8 cellular contexts compared by ENCODE assay signal in the genomic region with DNA sequence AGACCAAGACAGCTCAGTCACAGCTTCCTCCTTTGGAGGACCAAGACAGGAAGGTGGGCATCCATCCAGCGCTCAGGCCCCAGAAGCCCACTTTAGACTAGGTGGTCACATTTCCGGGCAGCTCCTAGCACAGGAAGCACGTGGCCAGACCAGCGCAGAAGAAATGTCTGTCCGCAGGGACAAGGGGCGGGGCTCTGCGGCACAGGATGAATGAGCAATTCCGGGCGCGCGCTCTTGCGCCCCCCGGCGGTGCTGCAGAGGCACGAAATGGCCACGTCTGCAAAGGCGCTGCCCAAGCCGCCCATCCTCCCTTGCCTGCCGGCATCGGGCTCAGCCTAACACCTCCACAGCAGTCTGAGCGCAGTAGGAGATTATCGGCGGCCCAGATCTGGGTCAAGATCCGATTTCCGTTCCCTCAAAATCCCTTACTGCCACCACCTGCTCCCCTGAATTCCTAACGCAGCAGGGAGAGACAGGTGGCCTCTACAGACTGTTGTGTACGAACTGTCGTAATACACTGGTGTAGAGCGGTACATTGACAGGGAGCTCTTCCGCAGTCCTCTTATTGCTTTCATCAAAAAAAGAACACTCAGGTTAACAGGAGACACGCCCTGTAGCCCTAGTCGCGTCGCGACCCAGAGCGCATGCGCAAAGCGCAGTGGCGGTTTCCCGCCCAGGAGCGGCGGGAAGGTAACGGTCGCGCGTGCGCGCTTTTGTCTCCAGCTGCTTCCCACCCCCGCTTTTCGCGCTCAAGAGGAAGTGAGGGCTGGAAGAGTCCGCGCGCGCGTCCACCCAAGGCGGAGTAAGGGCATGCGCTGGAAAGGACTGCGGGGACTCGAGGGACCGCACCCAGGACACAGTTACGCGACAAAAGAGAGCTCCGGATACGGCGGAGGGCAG. TPM values are rescaled to one million over a fixed set of nuclear protein-coding genes. Genes with fewer than 3 reads are reported as not detected.
DNase-seq lines count a peak whose midpoint lies in the region; ATAC-seq and TF ChIP-seq lines count a peak whose summit lies in the region.

No MANE protein-coding gene starts in this region.

- peaks cover 12% of the 10 kb centered on the region for H3K36me3 ChIP-seq in CD8-positive, alpha-beta T cell (ENCODE audit: insufficient read depth, low read length)
- H3K36me3 ChIP-seq in duodenal mucosa (ENCODE audit: control insufficient read depth in 1 of 2, insufficient read depth in 2 of 2, low read length in 2 of 2) (peaks cover 17 to 24% of the 10 kb centered on the region in 2 donors), lower lobe of right lung (peaks cover 35% of the 10 kb centered on the region)

- H3K27me3 ChIP-seq in CD8-positive, alpha-beta T cell (ENCODE audit: insufficient read depth, low read length), result no peaks in the 10 kb centered on the region
- no peaks in the 10 kb centered on the region for H3K27me3 ChIP-seq in duodenal mucosa (ENCODE audit: control insufficient read depth in 1 of 2, insufficient read depth in 2 of 2, low read length in 2 of 2)
- no peaks in the 10 kb centered on the region for H3K27me3 ChIP-seq in lower lobe of right lung (ENCODE audit: low read depth)

- H3K27me3 Mint-ChIP-seq in CD8-positive, alpha-beta T cell (ENCODE audit: low read depth), result no peaks in the 10 kb centered on the region
- no peaks in the 10 kb centered on the region for H3K27me3 Mint-ChIP-seq in activated CD4-positive, alpha-beta memory T cell treated with anti-CD3 and anti-CD28 coated beads, Interleukin-2, amount 10 ng/mL, durations not matched to agents 7 days and 5 days

- CTCF ChIA-PET in CD8-positive, alpha-beta T cell (lab: Charles Lee), result interaction anchor here (0.7 to 4.1 kb wide), 29 partner anchors 9 to 611 kb away, joined by 3 to 55 read pairs (median 5); partner anchors contain the start of genes DDX23, DHH, LMBR1L and TMBIM6
- CTCF ChIA-PET in activated CD4-positive, alpha-beta memory T cell treated with anti-CD3 and anti-CD28 coated beads, Interleukin-2, amount 10 ng/mL, durations not matched to agents 7 days and 5 days (lab: Charles Lee), result interaction anchor here (0.6 to 4.1 kb wide), 35 partner anchors 9 to 236 kb away, joined by 3 to 44 read pairs (median 4); partner anchors contain the start of genes LMBR1L, RHEBL1, TROAP and TUBA1A

- peaks cover 41% of the 10 kb centered on the region for H3K36me3 Mint-ChIP-seq in CD8-positive, alpha-beta T cell
- peaks cover 50% of the 10 kb centered on the region for H3K36me3 Mint-ChIP-seq in activated CD4-positive, alpha-beta memory T cell treated with anti-CD3 and anti-CD28 coated beads, Interleukin-2, amount 10 ng/mL, durations not matched to agents 7 days and 5 days (ENCODE audit: low read depth)

- peak; percentile 78 to 96 (median 91) for DNase-seq in CD8-positive, alpha-beta T cell
- DNase-seq in HK-2 (ENCODE audit: unreplicated experiment) (peak; percentile 94), NCI-H82 treated with DMSO at 0.1 percent for 48 hours (lab: John Stamatoyannopoulos, UW; ENCODE audit: unreplicated experiment) (peak; percentile 92), lower lobe of right lung (peak; percentile 97)
- peak; percentile 92 for DNase-seq in activated CD4-positive, alpha-beta memory T cell treated with anti-CD3 and anti-CD28 coated beads, Interleukin-2, amount 10 ng/mL, durations not matched to agents 7 days and 5 days
- DNase-seq in stimulated activated CD4-positive, alpha-beta T cell treated with anti-CD3 and anti-CD28 coated beads, Interleukin-4, amount 100 ng/mL, for 48 hours (ENCODE audit: low read depth in 2 of 2), result peak; percentile 85 to 88

- no peaks in the 10 kb centered on the region for H3K9me3 ChIP-seq in CD8-positive, alpha-beta T cell (ENCODE audit: low read length)
- H3K9me3 ChIP-seq in duodenal mucosa (ENCODE audit: control insufficient read depth in 1 of 2, low read length in 2 of 2) (no peaks in the 10 kb centered on the region), lower lobe of right lung (no peaks in the 10 kb centered on the region)

- peak overlapping the region; percentile 91 for H3K4me3 ChIP-seq in CD8-positive, alpha-beta T cell (ENCODE audit: low read depth, low read length)
- H3K4me3 ChIP-seq in duodenal mucosa (ENCODE audit: low read depth in 1 of 2, low read length in 2 of 2), result peak overlapping the region; percentile 78 to 97
- peak overlapping the region; percentile 80 for H3K4me3 ChIP-seq in lower lobe of right lung

- peak; percentile 96 for TF ChIP-seq CTCF in CD8-positive, alpha-beta T cell (IDR thresholded peaks at IDR 0.05)
- TF ChIP-seq CTCF in lower lobe of right lung (IDR thresholded peaks at IDR 0.05), result peak; percentile 93

- H3K9ac ChIP-seq in duodenal mucosa (ENCODE audit: low read depth in 1 of 2, low read length in 2 of 2), result peak overlapping the region; percentile 99

- H3K4me3 Mint-ChIP-seq in CD8-positive, alpha-beta T cell, result peak overlapping the region; percentile 96
- peak overlapping the region; percentile 96 for H3K4me3 Mint-ChIP-seq in activated CD4-positive, alpha-beta memory T cell treated with anti-CD3 and anti-CD28 coated beads, Interleukin-2, amount 10 ng/mL, durations not matched to agents 7 days and 5 days

- H3K9me3 Mint-ChIP-seq in CD8-positive, alpha-beta T cell, result no peaks in the 10 kb centered on the region
- H3K9me3 Mint-ChIP-seq in activated CD4-positive, alpha-beta memory T cell treated with anti-CD3 and anti-CD28 coated beads, Interleukin-2, amount 10 ng/mL, durations not matched to agents 7 days and 5 days, result no peaks in the 10 kb centered on the region

- ATAC-seq in CD8-positive, alpha-beta T cell, result peak; percentile 67
- ATAC-seq in GM19455 (IDR thresholded peaks at IDR 0.05; ENCODE audit: unreplicated experiment), result peak; percentile 48
- ATAC-seq in lower lobe of right lung, result peak; percentile 92 to 94

- intact Hi-C loops in CD8-positive, alpha-beta T cell (cut with DNase I, micrococcal nuclease), result loop anchor here (1.0 to 5.0 kb wide), 11 partner anchors 20 to 1632 kb away; partner anchors contain the start of genes LMBR1L (in 2 of the 2), ATF1 (in 1 of the 2), DDX23 (in 1 of the 2) and KMT2D (in 1 of the 2)
- intact Hi-C loops in lower lobe of right lung (cut with DNase I), result no loop called here

- H3K27ac ChIP-seq in CD8-positive, alpha-beta T cell (ENCODE audit: low read depth, low read length), result peak overlapping the region; percentile 96
- H3K27ac ChIP-seq in duodenal mucosa (ENCODE audit: low read depth, low read length) (peak overlapping the region; percentile 99), lower lobe of right lung (peak overlapping the region; percentile 99)

- POLR2A ChIA-PET in CD8-positive, alpha-beta T cell (lab: Charles Lee), result interaction anchor here (0.6 to 4.9 kb wide), 31 partner anchors 9 to 493 kb away, joined by 3 to 117 read pairs (median 4); partner anchors contain the start of genes DDX23, DHH, FKBP11 and KANSL2
- POLR2A ChIA-PET in activated CD4-positive, alpha-beta memory T cell treated with anti-CD3 and anti-CD28 coated beads, Interleukin-2, amount 10 ng/mL, durations not matched to agents 7 days and 5 days (lab: Charles Lee), result interaction anchor here (0.7 to 6.7 kb wide), 80 partner anchors 8 to 1121 kb away, joined by 3 to 261 read pairs (median 5); partner anchors contain the start of genes DDN, DDX23, DHH and KANSL2

- H3K27ac Mint-ChIP-seq in CD8-positive, alpha-beta T cell, result peak overlapping the region; percentile 99
- H3K27ac Mint-ChIP-seq in activated CD4-positive, alpha-beta memory T cell treated with anti-CD3 and anti-CD28 coated beads, Interleukin-2, amount 10 ng/mL, durations not matched to agents 7 days and 5 days, result peak overlapping the region; percentile 97

- peaks cover 25% of the 10 kb centered on the region for H3K4me1 ChIP-seq in CD8-positive, alpha-beta T cell (ENCODE audit: insufficient read depth, low read length)
- peaks cover 15 to 22% of the 10 kb centered on the region in 2 donors for H3K4me1 ChIP-seq in duodenal mucosa (ENCODE audit: control insufficient read depth in 1 of 2, insufficient read depth in 2 of 2, low read length in 2 of 2)
- peaks cover 42% of the 10 kb centered on the region for H3K4me1 ChIP-seq in lower lobe of right lung

- peaks cover 47% of the 10 kb centered on the region for H3K4me1 Mint-ChIP-seq in CD8-positive, alpha-beta T cell (ENCODE audit: low read depth)
- peaks cover 54% of the 10 kb centered on the region for H3K4me1 Mint-ChIP-seq in activated CD4-positive, alpha-beta memory T cell treated with anti-CD3 and anti-CD28 coated beads, Interleukin-2, amount 10 ng/mL, durations not matched to agents 7 days and 5 days

RNA-seq across cellular contexts. Expression of gene TUBA1B, which starts 0.8 kb away (rescaled TPM):
- total RNA-seq in CD8-positive, alpha-beta T cell, result 100 to 1,000 TPM; 103 to 105 TPM
- total RNA-seq in activated CD4-positive, alpha-beta memory T cell treated with anti-CD3 and anti-CD28 coated beads, Interleukin-2, amount 10 ng/mL, durations not matched to agents 7 days and 5 days, result 1,000 to 10,000 TPM; 1,691 to 1,705 TPM
- total RNA-seq in lower lobe of right lung, result 575 TPM

RNA-seq across cellular contexts. Expression of gene LMBR1L, which starts 19.8 kb away (rescaled TPM):
- 100 to 1,000 TPM; 464 to 497 TPM for total RNA-seq in CD8-positive, alpha-beta T cell
- 10 to 100 TPM; 82.8 to 85.3 TPM for total RNA-seq in activated CD4-positive, alpha-beta memory T cell treated with anti-CD3 and anti-CD28 coated beads, Interleukin-2, amount 10 ng/mL, durations not matched to agents 7 days and 5 days
- 61.7 TPM for total RNA-seq in lower lobe of right lung

RNA-seq across cellular contexts. Expression of gene DHH, which starts 35.8 kb away (rescaled TPM):
- total RNA-seq in CD8-positive, alpha-beta T cell, result under 1 TPM; 0.71 to 0.78 TPM
- under 1 TPM; 0.08 to 0.20 TPM for total RNA-seq in activated CD4-positive, alpha-beta memory T cell treated with anti-CD3 and anti-CD28 coated beads, Interleukin-2, amount 10 ng/mL, durations not matched to agents 7 days and 5 days
- total RNA-seq in lower lobe of right lung, result 1.5 TPM

RNA-seq across cellular contexts. Expression of gene TUBA1A, which starts 58.5 kb away (rescaled TPM):
- 100 to 1,000 TPM; 209 to 225 TPM for total RNA-seq in CD8-positive, alpha-beta T cell
- 100 to 1,000 TPM; 106 to 109 TPM for total RNA-seq in activated CD4-positive, alpha-beta memory T cell treated with anti-CD3 and anti-CD28 coated beads, Interleukin-2, amount 10 ng/mL, durations not matched to agents 7 days and 5 days
- total RNA-seq in lower lobe of right lung, result 120 TPM

Comparison
In these comparisons a context has a peak if more than half of its experiments do, and no peak if none do; other contexts are left out.
1. Peak in every context shown above with its lines: DNase-seq, ATAC-seq, H3K4me3 ChIP-seq and H3K27ac ChIP-seq.